In genomic region chr9:126564128-126564527, GRCh38 we compare ENCODE assay signal across 26 cellular contexts. TPM values are rescaled to one million over a fixed set of nuclear protein-coding genes. Genes with fewer than 3 reads are reported as not detected.
DNase-seq lines count a peak whose midpoint lies in the region; ATAC-seq and TF ChIP-seq lines count a peak whose summit lies in the region.
"Had no signal": no experiment of that assay in that cellular context is flagged by ENCODE, and none has a peak within 500 bp of the region (broad histone marks: within the 10 kb centered on the region; RNA-seq: fewer than 3 reads in every experiment).

No MANE protein-coding gene starts in this region.

- H2BK15ac ChIP-seq in mesendoderm (replicated peaks; ENCODE audit: low read depth): no peak overlapping the region

- no peak overlapping the region for H2BK120ac ChIP-seq in mesendoderm (ENCODE audit: low read depth, low read length)

- H3K36me3 ChIP-seq in BE2C: no peaks in the 10 kb centered on the region
- H3K36me3 ChIP-seq in mesendoderm (ENCODE audit: control insufficient read depth, insufficient read depth, low read length): no peaks in the 10 kb centered on the region
- no peaks in the 10 kb centered on the region for H3K36me3 ChIP-seq in PC-3 (ENCODE audit: low read depth, low read length)
- H3K36me3 ChIP-seq: pancreas, sigmoid colon, upper lobe of left lung had no signal

- H3K18ac ChIP-seq in mesendoderm (ENCODE audit: low read length): no peak overlapping the region

- no peak overlapping the region for H3K23ac ChIP-seq in mesendoderm (ENCODE audit: low read length)

- no peaks in the 10 kb centered on the region for H4K20me1 ChIP-seq in PC-3 (ENCODE audit: low read length)

- no peaks in the 10 kb centered on the region for H3K79me2 ChIP-seq in mesendoderm (ENCODE audit: control insufficient read depth, insufficient read depth, low read length)
- no peaks in the 10 kb centered on the region for H3K79me2 ChIP-seq in PC-3 (ENCODE audit: low read length)

- CTCF ChIA-PET in PC-3 (lab: Charles Lee): no interaction called here

- peak overlapping the region; percentile 99 for H2BK5ac ChIP-seq in mesendoderm (ENCODE audit: low read length)

- no peaks in the 10 kb centered on the region for H3K9me2 ChIP-seq in PC-3 (replicated peaks; ENCODE audit: low read length)

- peak overlapping the region; percentile 98 for H2AK5ac ChIP-seq in mesendoderm (ENCODE audit: low read length)

- no peak overlapping the region for H4K8ac ChIP-seq in mesendoderm (ENCODE audit: low read depth, low read length)

- H3K9me3 ChIP-seq in BE2C (no peaks in the 10 kb centered on the region), PC-3 (ENCODE audit: low read length) (no peaks in the 10 kb centered on the region)
- H3K9me3 ChIP-seq: body of pancreas, pancreas, sigmoid colon, upper lobe of left lung had no signal

- peaks cover 3% of the 10 kb centered on the region for H3K4me1 Mint-ChIP-seq in chondrocyte (ENCODE audit: low read depth)
- H3K4me1 Mint-ChIP-seq: activated B cell treated with CpG ODN at 0.5 μM for 24 hours; activated naive CD8-positive, alpha-beta T cell treated with anti-CD3 and anti-CD28 coated beads, Interleukin-2, amount 50 U/mL, for 24 hours had no signal

- H3K27ac Mint-ChIP-seq in chondrocyte (ENCODE audit: unreplicated experiment): no peak overlapping the region
- H3K27ac Mint-ChIP-seq: activated B cell treated with CpG ODN at 0.5 μM for 24 hours; activated naive CD8-positive, alpha-beta T cell treated with anti-CD3 and anti-CD28 coated beads, Interleukin-2, amount 50 U/mL, for 24 hours; T-helper 2 cell treated with Interferon-gamma antibody and Interleukin-4, amounts not matched to agents 5 μg/mL and 100 μg/mL, for 36 hours had no signal

- H3K79me1 ChIP-seq in mesendoderm (ENCODE audit: low read length): no peaks in the 10 kb centered on the region

- POLR2A ChIA-PET in PC-3 (lab: Charles Lee; ENCODE audit: unreplicated experiment): no interaction called here

- H2AFZ ChIP-seq in PC-3 (ENCODE audit: low read length): no peak overlapping the region

- H3K9ac ChIP-seq in mesendoderm (ENCODE audit: low read length) (peak overlapping the region; percentile 34), PC-3 (ENCODE audit: low read length) (no peak overlapping the region)

- H3K27me3 ChIP-seq in BE2C: no peaks in the 10 kb centered on the region
- H3K27me3 ChIP-seq in mesendoderm (ENCODE audit: insufficient read depth, low read length, poor library complexity): no peaks in the 10 kb centered on the region
- H3K27me3 ChIP-seq in PC-3 (ENCODE audit: low read length): peaks cover 30% of the 10 kb centered on the region
- H3K27me3 ChIP-seq: body of pancreas had no signal

- TF ChIP-seq RAD21 in Ishikawa (IDR thresholded peaks at IDR 0.05; ENCODE audit: low read depth): no peak

- ATAC-seq in PC-3: no peak
- ATAC-seq: activated naive CD8-positive, alpha-beta T cell treated with anti-CD3 and anti-CD28 coated beads, Interleukin-2, amount 50 U/mL, for 24 hours; body of pancreas; pancreas had no signal

- H3K4me1 ChIP-seq in BE2C (peaks cover 10% of the 10 kb centered on the region), mesendoderm (ENCODE audit: control insufficient read depth, low read depth, low read length) (peaks cover 12% of the 10 kb centered on the region), PC-3 (ENCODE audit: insufficient read depth, low read length) (0 out of 2 replicates have a peak, but pooled peaks cover 4% of the 10 kb centered on the region)
- H3K4me1 ChIP-seq: body of pancreas, pancreas, sigmoid colon, upper lobe of left lung had no signal

- intact Hi-C loops in PC-3 (cut with micrococcal nuclease): no loop called here

- no CpG with 5 or more reads among the region's 10 CpGs for WGBS in mesendoderm (ENCODE audit: extremely low coverage, insufficient coverage, low lambda C conversion rate)

- H3K4me3 ChIP-seq in BE2C (ENCODE audit: low read depth, low read length) (no peak overlapping the region), mesendoderm (ENCODE audit: low read length) (no peak overlapping the region), PC-3 (ENCODE audit: low read length) (no peak overlapping the region)
- H3K4me3 ChIP-seq: body of pancreas, pancreas, sigmoid colon, SK-N-MC, upper lobe of left lung had no signal

- H3K4ac ChIP-seq in mesendoderm (ENCODE audit: low read depth, low read length): no peak overlapping the region

- H3K56ac ChIP-seq in mesendoderm (ENCODE audit: low read length): peak overlapping the region; percentile 88

- BruUV-seq in PC-3 (replicated peaks; lab: Mats Ljungman, UMichigan): no TSS peak

- TF ChIP-seq CTCF in BE2C (IDR thresholded peaks at IDR 0.05; ENCODE audit: low read depth, low read length) (no peak), chondrocyte (IDR thresholded peaks at IDR 0.05) (no peak), PC-3 (conservative IDR thresholded peaks at IDR 0.05; ENCODE audit: low read depth, low read length) (no peak)

- H3K36me3 Mint-ChIP-seq in chondrocyte (ENCODE audit: low read depth): peaks cover 4% of the 10 kb centered on the region

- peaks cover 5% of the 10 kb centered on the region for H3K9me3 Mint-ChIP-seq in chondrocyte (ENCODE audit: low read depth)
- H3K9me3 Mint-ChIP-seq: activated B cell treated with CpG ODN at 0.5 μM for 24 hours; activated naive CD8-positive, alpha-beta T cell treated with anti-CD3 and anti-CD28 coated beads, Interleukin-2, amount 50 U/mL, for 24 hours; T-helper 2 cell treated with Interferon-gamma antibody and Interleukin-4, amounts not matched to agents 5 μg/mL and 100 μg/mL, for 36 hours had no signal

- H3K27ac ChIP-seq in mesendoderm (ENCODE audit: low read depth, low read length): no peak overlapping the region
- H3K27ac ChIP-seq in PC-3 (ENCODE audit: low read length): no peak overlapping the region
- H3K27ac ChIP-seq: body of pancreas, C4-2B, pancreas, sigmoid colon, SK-N-MC, upper lobe of left lung had no signal

- H3K4me3 Mint-ChIP-seq in chondrocyte (ENCODE audit: unreplicated experiment): no peak overlapping the region
- H3K4me3 Mint-ChIP-seq: activated B cell treated with CpG ODN at 0.5 μM for 24 hours; activated naive CD8-positive, alpha-beta T cell treated with anti-CD3 and anti-CD28 coated beads, Interleukin-2, amount 50 U/mL, for 24 hours; T-helper 2 cell treated with Interferon-gamma antibody and Interleukin-4, amounts not matched to agents 5 μg/mL and 100 μg/mL, for 36 hours had no signal

- no peaks in the 10 kb centered on the region for H3F3A ChIP-seq in PC-3 (ENCODE audit: low read length, unreplicated experiment)

- peaks cover 60% of the 10 kb centered on the region for H3K27me3 Mint-ChIP-seq in chondrocyte (ENCODE audit: low read depth)

- peak; percentile 72 for DNase-seq in BE2C
- DNase-seq in chondrocyte (ENCODE audit: low spot score): peak; percentile 30
- peak; percentile 95 for DNase-seq in mesendoderm
- DNase-seq in middle frontal gyrus (ENCODE audit: extremely low spot score, low spot score): no peak
- DNase-seq in stimulated activated CD4-positive, alpha-beta T cell treated with anti-CD3 and anti-CD28 coated beads, Interleukin-4, amount 100 ng/mL, for 1 hour: no peak
- DNase-seq in PC-3: no peak
- DNase-seq in HT-29 (ENCODE audit: low spot score): no peak
- DNase-seq: activated B cell treated with CpG ODN at 0.5 μM for 24 hours; activated CD4-positive, alpha-beta T cell treated with anti-CD3 and anti-CD28 coated beads, Interleukin-2, amount 50 U/mL, for 4 hours; activated CD8-positive, alpha-beta memory T cell treated with anti-CD3 and anti-CD28 coated beads, Interleukin-2, amount 50 U/mL, for 48 hours; activated effector memory CD4-positive, alpha-beta T cell treated with Interleukin-2 at 50 U/mL for 16 hours; activated naive CD8-positive, alpha-beta T cell treated with anti-CD3 and anti-CD28 coated beads, Interleukin-2, amount 50 U/mL, for 24 hours; body of pancreas; kidney glomerular epithelial cell; NCI-H1417; NCI-H446 treated with DMSO at 0.1 percent for 48 hours; NK-92 treated with Interleukin-12 subunit alpha and Interleukin-12 subunit beta, amount 100 ng/mL, for 24 hours; pancreas; sigmoid colon; upper lobe of left lung had no signal

- peak overlapping the region; percentile 4 for H3K4me2 ChIP-seq in mesendoderm (ENCODE audit: low read length)
- no peak overlapping the region for H3K4me2 ChIP-seq in PC-3 (ENCODE audit: low read length)

- no peak overlapping the region for H4K5ac ChIP-seq in mesendoderm (ENCODE audit: low read length)

- no peak for TF ChIP-seq EP300 in Ishikawa (IDR thresholded peaks at IDR 0.05; ENCODE audit: borderline replicate concordance)

TF ChIP-seq in Ishikawa, 13 proteins besides CTCF, POLR2A, EP300 and RAD21:
- peak; percentile 71 for TF ChIP-seq REST (IDR thresholded peaks at IDR 0.05; ENCODE audit: low read depth)
- TF ChIP-seq CREB1 (IDR thresholded peaks at IDR 0.05; ENCODE audit: low read depth): no peak

RNA-seq across cellular contexts. Expression of gene LMX1B, which starts 49.6 kb away (rescaled TPM):
- not detected for polyA plus RNA-seq in BE2C (2012; ENCODE audit: insufficient read depth, insufficient read length, low read depth)
- total RNA-seq in chondrocyte (0.17 TPM in 1 of 3 replicates, not detected in the others), PC-3 (2014; rRNA removed) (0.55 and 1.2 TPM in 2 replicates)
- 0.53 TPM for polyA plus RNA-seq in mesendoderm (2013, experiment 1 of 2)
- 0.45 TPM for polyA plus RNA-seq in mesendoderm (2013, experiment 2 of 2)
- not detected in 2 replicates for total RNA-seq in HT-29 (2014; rRNA removed; shearing (Covaris generic))
- total RNA-seq: activated B cell treated with CpG ODN at 0.5 μM for 24 hours, lung microvascular endothelial cell, RPMI7951 had no signal

Comparison
In these comparisons a context has a peak if more than half of its experiments do, and no peak if none do; other contexts are left out.
1. DNase-seq: peak in BE2C (single experiment), chondrocyte (single experiment) and mesendoderm (single experiment); none in middle frontal gyrus (single experiment), stimulated activated CD4-positive, alpha-beta T cell treated with anti-CD3 and anti-CD28 coated beads, Interleukin-4, amount 100 ng/mL, for 1 hour (single experiment), PC-3 (single experiment) and HT-29 (single experiment).